In genomic region chr1:53508056-53508990, GRCh38 we compare ENCODE assay signal across 20 cellular contexts. TPM values are rescaled to one million over a fixed set of nuclear protein-coding genes. Genes with fewer than 3 reads are reported as not detected.
DNase-seq lines count a peak whose midpoint lies in the region; ATAC-seq, FAIRE-seq and TF ChIP-seq lines count a peak whose summit lies in the region.
"Had no signal": no experiment of that assay in that cellular context is flagged by ENCODE, and none has a peak within 500 bp of the region (broad histone marks: within the 10 kb centered on the region; RNA-seq: fewer than 3 reads in every experiment).

No MANE protein-coding gene starts in this region.

- no peaks in the 10 kb centered on the region for H3K27me3 Mint-ChIP-seq in activated T-cell treated with anti-CD3 and anti-CD28 coated beads, Interleukin-2, amount 50 U/mL, for 24 hours

- H2BK15ac ChIP-seq in H1 (ENCODE audit: low read length): peak overlapping the region; percentile 97

- H3K4me3 Mint-ChIP-seq in stimulated activated effector memory CD8-positive, alpha-beta T cell treated with anti-CD3 and anti-CD28 coated beads, Interleukin-12 subunit alpha, Interleukin-12 subunit beta, amount 100 ng/mL, for 72 hours: no peak overlapping the region
- no peak overlapping the region for H3K4me3 Mint-ChIP-seq in activated T-cell treated with anti-CD3 and anti-CD28 coated beads, Interleukin-2, amount 50 U/mL, for 24 hours
- H3K4me3 Mint-ChIP-seq: CD14-positive monocyte; CD8-positive, alpha-beta T cell had no signal

- TF ChIP-seq RAD21 in H1 (IDR thresholded peaks at IDR 0.05 in 1 of 2, conservative IDR thresholded peaks at IDR 0.05 in 1 of 2; ENCODE audit: low read depth in 2 of 2, low read length in 2 of 2): no peak

- TF ChIP-seq EP300 in H1 (IDR thresholded peaks at IDR 0.05; ENCODE audit: borderline replicate concordance in 1 of 2, low read depth in 2 of 2, low read length in 2 of 2): no peak

- no peak for TF ChIP-seq POLR2A in H1 (IDR thresholded peaks at IDR 0.05; ENCODE audit: control extremely low read depth in 1 of 2, low read depth in 2 of 2, low read length in 2 of 2)

- H3K23ac ChIP-seq in H1 (ENCODE audit: insufficient read length): no peak overlapping the region

- no peak overlapping the region for H3K14ac ChIP-seq in H1 (ENCODE audit: insufficient read length)

- H2BK20ac ChIP-seq in H1 (ENCODE audit: low read length): peak overlapping the region; percentile 86; the same call in 1 of the 2 replicates

- no peak for TF ChIP-seq CTCF in HEK293 (tag by site-specific recombination; IDR thresholded peaks at IDR 0.05)
- no peak for TF ChIP-seq CTCF in H1 (IDR thresholded peaks at IDR 0.05; ENCODE audit: control extremely low read depth in 1 of 3, insufficient read depth in 1 of 3, low read depth in 1 of 3, low read length in 3 of 3)

- H3K79me1 ChIP-seq in H1 (ENCODE audit: low read depth, low read length): no peaks in the 10 kb centered on the region

- H3K36me3 ChIP-seq in HEK293 (ENCODE audit: control insufficient read depth in 2 of 2, insufficient read depth in 1 of 2, low read length in 2 of 2): no peaks in the 10 kb centered on the region
- no peaks in the 10 kb centered on the region for H3K36me3 ChIP-seq in H1 (ENCODE audit: control insufficient read depth in 2 of 4, insufficient read depth in 4 of 4, low read length in 3 of 4)

- DNase-seq in ELF-1 (ENCODE audit: low read depth, low spot score) (peak; percentile 88), H1 (ENCODE audit: low read depth in 1 of 2, low spot score in 2 of 2) (no peak), ACHN (no peak), T-helper 2 cell (no peak)
- DNase-seq in stimulated activated effector memory CD8-positive, alpha-beta T cell treated with anti-CD3 and anti-CD28 coated beads, Interleukin-12 subunit alpha, Interleukin-12 subunit beta, amount 100 ng/mL, for 72 hours (ENCODE audit: low spot score in 2 of 2): no peak
- no peak for DNase-seq in activated T-cell treated with anti-CD3 and anti-CD28 coated beads, Interleukin-2, amount 50 U/mL, for 24 hours
- DNase-seq: CD8-positive, alpha-beta T cell; COR-L47; DMS153; DMS79 treated with DMSO at 0.1 percent for 48 hours; GF-D8; GOT3; HCEC 1CT had no signal

- H3K56ac ChIP-seq in H1 (replicated peaks; ENCODE audit: insufficient read length, low read depth, low read length): no peak overlapping the region

- CTCF ChIA-PET in HEK293 (lab: Yijun Ruan, JAX): interaction anchor here (0.5 kb wide), 1 partner anchor 23 kb away, joined by 3 read pairs; no protein-coding TSS in a partner anchor
- CTCF ChIA-PET in H1 (lab: Charles Lee; ENCODE audit: partially characterized antibody): interaction anchor here (0.7 to 2.4 kb wide), 17 partner anchors 9 to 178 kb away, joined by 3 to 10 read pairs (median 5); no protein-coding TSS in a partner anchor

- no peaks in the 10 kb centered on the region for H3K23me2 ChIP-seq in H1 (ENCODE audit: low read depth, low read length)

- H3K4ac ChIP-seq in H1 (replicated peaks; ENCODE audit: insufficient read length, low read depth, low read length): peak overlapping the region; percentile 65

- H2BK5ac ChIP-seq in H1 (ENCODE audit: low read depth, low read length): peak overlapping the region; percentile 63

- H2BK12ac ChIP-seq in H1 (ENCODE audit: low read depth, low read length): peak overlapping the region; percentile 82; the same call in 1 of the 2 replicates

- FAIRE-seq in H1 (lab: Jason Lieb, UNC): no peak
- FAIRE-seq: A549, D721Med, GM19239 had no signal

- no peak overlapping the region; the same call in 1 of the 2 replicates for H2AK5ac ChIP-seq in H1 (ENCODE audit: low read depth, low read length)

- H3K36me3 Mint-ChIP-seq in stimulated activated effector memory CD8-positive, alpha-beta T cell treated with anti-CD3 and anti-CD28 coated beads, Interleukin-12 subunit alpha, Interleukin-12 subunit beta, amount 100 ng/mL, for 72 hours: no peaks in the 10 kb centered on the region
- no peaks in the 10 kb centered on the region for H3K36me3 Mint-ChIP-seq in activated T-cell treated with anti-CD3 and anti-CD28 coated beads, Interleukin-2, amount 50 U/mL, for 24 hours (ENCODE audit: low read depth)
- H3K36me3 Mint-ChIP-seq: CD14-positive monocyte; CD8-positive, alpha-beta T cell had no signal

- no peaks in the 10 kb centered on the region for H3K9me3 Mint-ChIP-seq in stimulated activated effector memory CD8-positive, alpha-beta T cell treated with anti-CD3 and anti-CD28 coated beads, Interleukin-12 subunit alpha, Interleukin-12 subunit beta, amount 100 ng/mL, for 72 hours
- no peaks in the 10 kb centered on the region for H3K9me3 Mint-ChIP-seq in activated T-cell treated with anti-CD3 and anti-CD28 coated beads, Interleukin-2, amount 50 U/mL, for 24 hours
- H3K9me3 Mint-ChIP-seq: CD14-positive monocyte; CD8-positive, alpha-beta T cell had no signal

- no peaks in the 10 kb centered on the region for H3K9me3 ChIP-seq in HEK293 (ENCODE audit: control insufficient read depth, insufficient read depth, low read depth, low read length)
- H3K9me3 ChIP-seq in H1 (ENCODE audit: insufficient read depth in 2 of 2, low read depth in 1 of 2, low read length in 1 of 2): no peaks in the 10 kb centered on the region
- H3K9me3 ChIP-seq: A549 had no signal

- POLR2A ChIA-PET in HEK293 (lab: Yijun Ruan, JAX): no interaction called here
- POLR2A ChIA-PET in H1 (lab: Charles Lee; ENCODE audit: partially characterized antibody): no interaction called here

- H3K79me2 ChIP-seq in H1 (ENCODE audit: control insufficient read depth in 1 of 2, insufficient read depth in 2 of 2, low read length in 2 of 2): no peaks in the 10 kb centered on the region

- ATAC-seq in stimulated activated effector memory CD8-positive, alpha-beta T cell treated with anti-CD3 and anti-CD28 coated beads, Interleukin-12 subunit alpha, Interleukin-12 subunit beta, amount 100 ng/mL, for 72 hours: no peak
- ATAC-seq: CD8-positive, alpha-beta T cell had no signal

- peak overlapping the region; percentile 45 for H3K27ac Mint-ChIP-seq in stimulated activated effector memory CD8-positive, alpha-beta T cell treated with anti-CD3 and anti-CD28 coated beads, Interleukin-12 subunit alpha, Interleukin-12 subunit beta, amount 100 ng/mL, for 72 hours
- H3K27ac Mint-ChIP-seq in activated T-cell treated with anti-CD3 and anti-CD28 coated beads, Interleukin-2, amount 50 U/mL, for 24 hours: no peak overlapping the region
- H3K27ac Mint-ChIP-seq: CD14-positive monocyte; CD8-positive, alpha-beta T cell had no signal

- H3K27ac ChIP-seq in HEK293 (ENCODE audit: extremely low read depth, low read depth, low read length) (no peak overlapping the region), H1 (ENCODE audit: low read depth, low read length) (no peak overlapping the region)
- H3K27ac ChIP-seq: A549, HL-60 had no signal

- H3K4me1 Mint-ChIP-seq in stimulated activated effector memory CD8-positive, alpha-beta T cell treated with anti-CD3 and anti-CD28 coated beads, Interleukin-12 subunit alpha, Interleukin-12 subunit beta, amount 100 ng/mL, for 72 hours: peaks cover 8% of the 10 kb centered on the region
- H3K4me1 Mint-ChIP-seq in activated T-cell treated with anti-CD3 and anti-CD28 coated beads, Interleukin-2, amount 50 U/mL, for 24 hours (ENCODE audit: low read depth): no peaks in the 10 kb centered on the region

- in situ Hi-C loops in ACHN (cut with HindIII; ENCODE audit: low pct_ligation_motif_present, low pct_unique_long_range_greater_than_20kb, low sequenced_read_pairs): no loop called here

- 0 out of 7 replicates have a peak overlapping the region, but pooled peaks of 1 of the 4 experiments have one; percentile 2 for H3K9ac ChIP-seq in H1 (replicated peaks in 1 of 4; ENCODE audit: extremely low read depth in 1 of 4, low read depth in 3 of 4, low read length in 3 of 4)

- WGBS in H1 (ENCODE audit: extremely low coverage in 1 of 2, insufficient coverage in 1 of 2, insufficient read length in 1 of 2, insufficient replicate concordance in 2 of 2, low coverage in 1 of 2, low lambda C conversion rate in 2 of 2, missing lambda C conversion rate in 1 of 2), 2 experiments: 92% methylated on average over 21 of the region's 22 CpGs; no CpG with 5 or more reads in 1 of the 2 experiments

- H3K4me2 ChIP-seq in H1 (ENCODE audit: insufficient read depth in 1 of 2, low read depth in 2 of 2, low read length in 2 of 2): no peak overlapping the region
- H3K4me2 ChIP-seq: A549 had no signal

- no peak overlapping the region for H4K8ac ChIP-seq in H1 (ENCODE audit: extremely low read depth, insufficient read depth, low read length)

- no peak overlapping the region for H3K18ac ChIP-seq in H1 (ENCODE audit: extremely low read depth, low read length)

- H2BK120ac ChIP-seq in H1 (replicated peaks; ENCODE audit: low read depth, low read length): no peak overlapping the region

- peaks cover 13% of the 10 kb centered on the region for H3K4me1 ChIP-seq in HEK293 (ENCODE audit: control insufficient read depth, insufficient read depth, low read length)
- H3K4me1 ChIP-seq in H1 (replicated peaks in 1 of 4; ENCODE audit: control insufficient read depth in 3 of 4, insufficient read depth in 4 of 4, low read length in 3 of 4): peaks cover 0 to 29% (median 9%) of the 10 kb centered on the region in 4 experiments; a peak in 6 of 7 replicates

- no peak overlapping the region for H4K5ac ChIP-seq in H1 (ENCODE audit: insufficient read length, low read depth, low read length)

- H3K27me3 ChIP-seq in H1 (replicated peaks in 1 of 4; ENCODE audit: control insufficient read depth in 3 of 4, extremely low read depth in 1 of 4, insufficient read depth in 3 of 4, low read length in 3 of 4): no peaks in the 10 kb centered on the region

- no peaks in the 10 kb centered on the region for H4K20me1 ChIP-seq in H1 (replicated peaks in 1 of 2; ENCODE audit: control insufficient read depth in 1 of 2, insufficient read depth in 2 of 2, low read length in 2 of 2)

- no peak overlapping the region for H2AFZ ChIP-seq in H1 (ENCODE audit: low read length)

- no peak overlapping the region for H4K91ac ChIP-seq in H1 (replicated peaks; ENCODE audit: insufficient read length, low read length)

- H3K4me3 ChIP-seq in HEK293 (ENCODE audit: low read depth, low read length) (no peak overlapping the region), H1 (ENCODE audit: extremely low read depth in 1 of 4, insufficient read depth in 2 of 4, low read depth in 3 of 4, low read length in 4 of 4) (no peak overlapping the region)
- H3K4me3 ChIP-seq: A549 had no signal

TF ChIP-seq in HEK293, 187 proteins besides CTCF, POLR2A, EP300 and RAD21 (continues in another document):
- TF ChIP-seq ZNF677 (tag by site-specific recombination; IDR thresholded peaks at IDR 0.05): no peak

TF ChIP-seq in H1, 55 proteins besides CTCF, POLR2A, EP300 and RAD21 (continues in another document):
- TF ChIP-seq BACH1 (IDR thresholded peaks at IDR 0.05; ENCODE audit: low read length): no peak

RNA-seq across cellular contexts. Expression of gene DMRTB1, which starts 49.1 kb away (rescaled TPM):
- total RNA-seq in H1 (2021; fragmentation: NEBNext Ultra II Directional; extraction: Animal tissue kit (Norgen Biotek cat#: 25700)): 0.17 and 0.35 TPM in 2 replicates
- polyA plus RNA-seq in H1 (2011; rRNA removed): 0.06 and 0.22 TPM in 2 replicates
- 0.14 TPM for polyA plus RNA-seq in H1 (2011; cell fraction: cytosol; rRNA removed)
- polyA plus RNA-seq in H1 (2011; cell fraction: nucleus; rRNA removed): not detected
- 0.11 to 0.15 TPM in 2 of 4 replicates, not detected in the others for polyA plus RNA-seq in H1 (2012, experiment 1 of 2)
- polyA plus RNA-seq in H1 (2012, experiment 2 of 2): not detected
- polyA plus RNA-seq in H1 (2013, experiment 1 of 2): 0.49 TPM
- 0.40 TPM for polyA plus RNA-seq in H1 (2013, experiment 2 of 2)
- not detected in 2 replicates for polyA minus RNA-seq in H1 (2011; rRNA and poly(A)+ RNA removed)
- not detected for polyA minus RNA-seq in H1 (2011; cell fraction: cytosol; rRNA and poly(A)+ RNA removed)
- not detected for polyA minus RNA-seq in H1 (2011; cell fraction: nucleus; rRNA and poly(A)+ RNA removed)
- total RNA-seq: CD8-positive, alpha-beta T cell had no signal
- polyA plus RNA-seq: A549, BJ, CD14-positive monocyte had no signal
